15 cellular contexts compared by ENCODE assay signal in genomic region chr2:212711851-212712250, GRCh38.
DNase-seq lines count a peak whose midpoint lies in the region; ATAC-seq, FAIRE-seq and TF ChIP-seq lines count a peak whose summit lies in the region.
"Had no signal": no experiment of that assay in that cellular context is flagged by ENCODE, and none has a peak within 500 bp of the region (broad histone marks: within the 10 kb centered on the region; RNA-seq: fewer than 3 reads in every experiment).

No MANE protein-coding gene starts in this region.

- H4K91ac ChIP-seq in H9 (ENCODE audit: insufficient read length, low read depth, low read length): no peak overlapping the region

- H3K27me3 Mint-ChIP-seq in H9 (ENCODE audit: low read depth): no peaks in the 10 kb centered on the region
- no peaks in the 10 kb centered on the region for H3K27me3 Mint-ChIP-seq in astrocyte (ENCODE audit: low read depth, unreplicated experiment)
- H3K27me3 Mint-ChIP-seq in activated naive CD8-positive, alpha-beta T cell treated with anti-CD3 and anti-CD28 coated beads, Interleukin-2, amount 50 U/mL, for 24 hours: no peaks in the 10 kb centered on the region
- H3K27me3 Mint-ChIP-seq: activated CD4-positive, alpha-beta T cell treated with anti-CD3 and anti-CD28 coated beads, Interleukin-2, amount 10 ng/mL, durations not matched to agents 7 days and 5 days; activated naive CD4-positive, alpha-beta T cell treated with anti-CD3 and anti-CD28 coated beads, Interleukin-2, amount 10 ng/mL, durations not matched to agents 7 days and 5 days had no signal

- H2BK20ac ChIP-seq in H9 (ENCODE audit: low read depth, low read length, poor library complexity, severe bottlenecking): no peak overlapping the region

- no peak for ATAC-seq in activated naive CD8-positive, alpha-beta T cell treated with anti-CD3 and anti-CD28 coated beads, Interleukin-2, amount 50 U/mL, for 24 hours
- ATAC-seq: stimulated activated memory B cell treated with anti-CD40 and anti-IgM and Interleukin-4, amounts not matched to agents 10 μg/mL and 1 μg/mL and 100 μg/mL, for 72 hours had no signal

- H3K9me3 ChIP-seq in H9 (ENCODE audit: control insufficient read depth, low read depth, low read length): no peaks in the 10 kb centered on the region
- no peaks in the 10 kb centered on the region for H3K9me3 ChIP-seq in astrocyte (ENCODE audit: insufficient read depth, low read depth, low read length)
- H3K9me3 ChIP-seq in suprapubic skin: no peaks in the 10 kb centered on the region

- no peaks in the 10 kb centered on the region for H3K23me2 ChIP-seq in H9 (ENCODE audit: insufficient read length, low read depth, low read length, poor library complexity, severe bottlenecking)

- H3K56ac ChIP-seq in H9 (ENCODE audit: insufficient read length, low read depth, low read length): no peak overlapping the region

- H3K27ac ChIP-seq in H9 (ENCODE audit: insufficient read length, low read depth, low read length): no peak overlapping the region
- peak overlapping the region; percentile 68 for H3K27ac ChIP-seq in astrocyte (ENCODE audit: low read depth, low read length)
- H3K27ac ChIP-seq in suprapubic skin: no peak overlapping the region

- no peak overlapping the region for H3K18ac ChIP-seq in H9 (ENCODE audit: insufficient read length, low read depth, low read length)

- FAIRE-seq in astrocyte (lab: Jason Lieb, UNC): peak; percentile 59

- no peaks in the 10 kb centered on the region for H3K27me3 ChIP-seq in H9 (ENCODE audit: insufficient read depth, low read length)
- H3K27me3 ChIP-seq in astrocyte (ENCODE audit: insufficient read depth, low read length): no peaks in the 10 kb centered on the region
- H3K27me3 ChIP-seq in kidney epithelial cell (ENCODE audit: control insufficient read depth, insufficient read depth, low read length): no peaks in the 10 kb centered on the region
- H3K27me3 ChIP-seq in suprapubic skin: no peaks in the 10 kb centered on the region

- no peaks in the 10 kb centered on the region for H3K4me1 ChIP-seq in H9 (ENCODE audit: insufficient read depth, low read length)
- peaks cover 5% of the 10 kb centered on the region for H3K4me1 ChIP-seq in astrocyte (ENCODE audit: insufficient read depth, low read length)
- no peaks in the 10 kb centered on the region for H3K4me1 ChIP-seq in suprapubic skin

- no peak overlapping the region for H3T11ph ChIP-seq in H9 (ENCODE audit: low read length)

- H3K27ac Mint-ChIP-seq in H9 (no peak overlapping the region), astrocyte (ENCODE audit: unreplicated experiment) (peak overlapping the region; percentile 2)
- no peak overlapping the region for H3K27ac Mint-ChIP-seq in activated naive CD8-positive, alpha-beta T cell treated with anti-CD3 and anti-CD28 coated beads, Interleukin-2, amount 50 U/mL, for 24 hours
- H3K27ac Mint-ChIP-seq: activated CD4-positive, alpha-beta T cell treated with anti-CD3 and anti-CD28 coated beads, Interleukin-2, amount 10 ng/mL, durations not matched to agents 7 days and 5 days; activated naive CD4-positive, alpha-beta T cell treated with anti-CD3 and anti-CD28 coated beads, Interleukin-2, amount 10 ng/mL, durations not matched to agents 7 days and 5 days; nephron; stimulated activated memory B cell treated with anti-CD40 and anti-IgM and Interleukin-4, amounts not matched to agents 10 μg/mL and 1 μg/mL and 100 μg/mL, for 72 hours had no signal

- H4K20me1 ChIP-seq in H9 (ENCODE audit: control insufficient read depth, insufficient read depth, insufficient read length): no peaks in the 10 kb centered on the region
- no peaks in the 10 kb centered on the region for H4K20me1 ChIP-seq in astrocyte (ENCODE audit: insufficient read depth, low read length)

- H4K5ac ChIP-seq in H9 (ENCODE audit: insufficient read length, low read depth, low read length): no peak overlapping the region

- H3K4me2 ChIP-seq in H9 (ENCODE audit: insufficient read depth, insufficient read length, low read length) (no peak overlapping the region), astrocyte (ENCODE audit: low read length) (peak overlapping the region; percentile 39)

- H2AFZ ChIP-seq in H9 (ENCODE audit: low read length) (no peak overlapping the region), astrocyte (ENCODE audit: low read depth, low read length) (no peak overlapping the region)

- H2BK15ac ChIP-seq in H9 (ENCODE audit: low read depth, low read length): no peak overlapping the region

- H3K4me3 Mint-ChIP-seq in H9 (no peak overlapping the region), astrocyte (ENCODE audit: unreplicated experiment) (no peak overlapping the region)
- no peak overlapping the region for H3K4me3 Mint-ChIP-seq in activated naive CD8-positive, alpha-beta T cell treated with anti-CD3 and anti-CD28 coated beads, Interleukin-2, amount 50 U/mL, for 24 hours
- H3K4me3 Mint-ChIP-seq: activated CD4-positive, alpha-beta T cell treated with anti-CD3 and anti-CD28 coated beads, Interleukin-2, amount 10 ng/mL, durations not matched to agents 7 days and 5 days; activated naive CD4-positive, alpha-beta T cell treated with anti-CD3 and anti-CD28 coated beads, Interleukin-2, amount 10 ng/mL, durations not matched to agents 7 days and 5 days; nephron; stimulated activated memory B cell treated with anti-CD40 and anti-IgM and Interleukin-4, amounts not matched to agents 10 μg/mL and 1 μg/mL and 100 μg/mL, for 72 hours had no signal

- H3K36me3 Mint-ChIP-seq in H9 (ENCODE audit: insufficient read depth in 1 of 3, low read depth in 3 of 3): no peaks in the 10 kb centered on the region; a peak in 1 of 7 replicates
- no peaks in the 10 kb centered on the region for H3K36me3 Mint-ChIP-seq in astrocyte (ENCODE audit: low read depth, unreplicated experiment)
- H3K36me3 Mint-ChIP-seq in activated naive CD8-positive, alpha-beta T cell treated with anti-CD3 and anti-CD28 coated beads, Interleukin-2, amount 50 U/mL, for 24 hours (ENCODE audit: low read depth): no peaks in the 10 kb centered on the region
- H3K36me3 Mint-ChIP-seq: activated naive CD4-positive, alpha-beta T cell treated with anti-CD3 and anti-CD28 coated beads, Interleukin-2, amount 10 ng/mL, durations not matched to agents 7 days and 5 days; stimulated activated memory B cell treated with anti-CD40 and anti-IgM and Interleukin-4, amounts not matched to agents 10 μg/mL and 1 μg/mL and 100 μg/mL, for 72 hours had no signal

- H3K79me2 ChIP-seq in H9 (ENCODE audit: insufficient read depth, low read length) (no peaks in the 10 kb centered on the region), astrocyte (ENCODE audit: insufficient read depth, low read length) (no peaks in the 10 kb centered on the region)

- no peak overlapping the region for H3K4me3 ChIP-seq in astrocyte (ENCODE audit: insufficient read depth, low read depth, low read length)
- H3K4me3 ChIP-seq in kidney epithelial cell (ENCODE audit: low read depth, low read length): no peak overlapping the region
- H3K4me3 ChIP-seq in suprapubic skin: no peak overlapping the region

- H3K9me3 Mint-ChIP-seq in H9 (no peaks in the 10 kb centered on the region), astrocyte (ENCODE audit: unreplicated experiment) (no peaks in the 10 kb centered on the region)
- H3K9me3 Mint-ChIP-seq in activated naive CD8-positive, alpha-beta T cell treated with anti-CD3 and anti-CD28 coated beads, Interleukin-2, amount 50 U/mL, for 24 hours: no peaks in the 10 kb centered on the region
- H3K9me3 Mint-ChIP-seq: activated CD4-positive, alpha-beta T cell treated with anti-CD3 and anti-CD28 coated beads, Interleukin-2, amount 10 ng/mL, durations not matched to agents 7 days and 5 days; activated naive CD4-positive, alpha-beta T cell treated with anti-CD3 and anti-CD28 coated beads, Interleukin-2, amount 10 ng/mL, durations not matched to agents 7 days and 5 days; nephron; stimulated activated memory B cell treated with anti-CD40 and anti-IgM and Interleukin-4, amounts not matched to agents 10 μg/mL and 1 μg/mL and 100 μg/mL, for 72 hours had no signal

- peaks cover 5 to 7% of the 10 kb centered on the region in 2 experiments for H3K4me1 Mint-ChIP-seq in H9
- peaks cover 22% of the 10 kb centered on the region for H3K4me1 Mint-ChIP-seq in astrocyte (ENCODE audit: low read depth, unreplicated experiment)
- H3K4me1 Mint-ChIP-seq in activated naive CD8-positive, alpha-beta T cell treated with anti-CD3 and anti-CD28 coated beads, Interleukin-2, amount 50 U/mL, for 24 hours: no peaks in the 10 kb centered on the region
- H3K4me1 Mint-ChIP-seq: activated CD4-positive, alpha-beta T cell treated with anti-CD3 and anti-CD28 coated beads, Interleukin-2, amount 10 ng/mL, durations not matched to agents 7 days and 5 days; activated naive CD4-positive, alpha-beta T cell treated with anti-CD3 and anti-CD28 coated beads, Interleukin-2, amount 10 ng/mL, durations not matched to agents 7 days and 5 days; nephron; stimulated activated memory B cell treated with anti-CD40 and anti-IgM and Interleukin-4, amounts not matched to agents 10 μg/mL and 1 μg/mL and 100 μg/mL, for 72 hours had no signal

- H2AK5ac ChIP-seq in H9 (ENCODE audit: insufficient read length, low read length): no peak overlapping the region

- no peak overlapping the region for H3K23ac ChIP-seq in H9 (ENCODE audit: insufficient read length, low read depth, low read length)

- no peak overlapping the region for H3K4ac ChIP-seq in H9 (ENCODE audit: low read depth, low read length)

- no peak overlapping the region for H2BK120ac ChIP-seq in H9 (ENCODE audit: low read depth, low read length, poor library complexity, severe bottlenecking)

- no peak overlapping the region for H4K8ac ChIP-seq in H9 (replicated peaks; ENCODE audit: insufficient read length, low read depth, low read length)

- H2BK5ac ChIP-seq in H9 (ENCODE audit: insufficient read length, low read length): no peak overlapping the region

- no peak overlapping the region for H3K14ac ChIP-seq in H9 (ENCODE audit: insufficient read depth, low read length)

- H3K79me1 ChIP-seq in H9 (ENCODE audit: insufficient read depth, low read depth, low read length, poor library complexity, severe bottlenecking): no peaks in the 10 kb centered on the region

- peak; percentile 57 for DNase-seq in A172 (ENCODE audit: low spot score)
- no peak for DNase-seq in H9
- peak; percentile 90 for DNase-seq in astrocyte (ENCODE audit: low read depth)
- DNase-seq in kidney epithelial cell (ENCODE audit: low read depth): peak; percentile 79
- no peak for DNase-seq in suprapubic skin (ENCODE audit: low spot score in 2 of 2)
- DNase-seq in NCI-H2171 (lab: John Stamatoyannopoulos, UW): no peak
- DNase-seq in activated naive CD8-positive, alpha-beta T cell treated with anti-CD3 and anti-CD28 coated beads, Interleukin-2, amount 50 U/mL, for 24 hours: no peak
- no peak for DNase-seq in NCI-H1436 (lab: John Stamatoyannopoulos, UW)
- DNase-seq: activated CD4-positive, alpha-beta T cell treated with anti-CD3 and anti-CD28 coated beads, Interleukin-2, amount 10 ng/mL, durations not matched to agents 7 days and 5 days; activated naive CD4-positive, alpha-beta T cell treated with anti-CD3 and anti-CD28 coated beads, Interleukin-2, amount 10 ng/mL, durations not matched to agents 7 days and 5 days; AML-193; effector CD8-positive, alpha-beta T cell; KBM-7 had no signal

- H3K36me3 ChIP-seq in astrocyte (ENCODE audit: insufficient read depth, low read length) (no peaks in the 10 kb centered on the region), kidney epithelial cell (ENCODE audit: control insufficient read depth, insufficient read depth, low read length) (no peaks in the 10 kb centered on the region), suprapubic skin (no peaks in the 10 kb centered on the region)

- no CpG with 5 or more reads among the region's 3 CpGs for WGBS in H9 (ENCODE audit: extremely low coverage, insufficient read length, low lambda C conversion rate)
- WGBS in suprapubic skin: 47% methylated on average over 3 of the region's 3 CpGs

- peak overlapping the region; percentile 68 for H2BK12ac ChIP-seq in H9 (ENCODE audit: insufficient read length, low read depth, low read length)

- no peak for TF ChIP-seq POLR2A in suprapubic skin (IDR thresholded peaks at IDR 0.05)

- H3K9ac ChIP-seq in H9 (ENCODE audit: extremely low read depth, insufficient read length, low read length) (no peak overlapping the region), astrocyte (ENCODE audit: low read length) (peak overlapping the region; percentile 54)

- no peak for TF ChIP-seq EP300 in suprapubic skin (IDR thresholded peaks at IDR 0.05)

- no peak for TF ChIP-seq CTCF in H9 (conservative IDR thresholded peaks at IDR 0.05)
- TF ChIP-seq CTCF in astrocyte (IDR thresholded peaks at IDR 0.05; ENCODE audit: insufficient read depth, low read depth, low read length): no peak
- no peak for TF ChIP-seq CTCF in kidney epithelial cell (IDR thresholded peaks at IDR 0.05; ENCODE audit: insufficient read depth, low read length, poor library complexity, severe bottlenecking)
- TF ChIP-seq CTCF in suprapubic skin (IDR thresholded peaks at IDR 0.05): no peak

Comparison
In these comparisons a context has a peak if more than half of its experiments do, and no peak if none do; other contexts are left out.
1. DNase-seq: peak in A172 (single experiment), astrocyte (single experiment) and kidney epithelial cell (single experiment); none in H9 (single experiment), suprapubic skin (0 of 2), NCI-H2171 (single experiment), activated naive CD8-positive, alpha-beta T cell treated with anti-CD3 and anti-CD28 coated beads, Interleukin-2, amount 50 U/mL, for 24 hours (single experiment) and NCI-H1436 (single experiment).